In genomic region chr12:105561981-105562726, GRCh38 we compare ENCODE assay signal across 10 cellular contexts.
DNase-seq lines count a peak whose midpoint lies in the region; ATAC-seq and TF ChIP-seq lines count a peak whose summit lies in the region.
"Had no signal": no experiment of that assay in that cellular context is flagged by ENCODE, and none has a peak within 500 bp of the region (broad histone marks: within the 10 kb centered on the region; RNA-seq: fewer than 3 reads in every experiment).

No MANE protein-coding gene starts in this region.

- H3K4me2 ChIP-seq in PC-9, result peak overlapping the region; percentile 89

- no peaks in the 10 kb centered on the region for H3K9me3 Mint-ChIP-seq in stimulated activated naive CD8-positive, alpha-beta T cell treated with anti-CD3 and anti-CD28 coated beads, Interleukin-15, amount 100 ng/mL, for 72 hours

- H3K4me1 ChIP-seq in PC-9 (replicated peaks; ENCODE audit: insufficient read depth) (peaks cover 26% of the 10 kb centered on the region), gastrocnemius medialis (peaks cover 10 to 17% of the 10 kb centered on the region in 2 donors)

- no peak overlapping the region for H3K27ac Mint-ChIP-seq in stimulated activated naive CD8-positive, alpha-beta T cell treated with anti-CD3 and anti-CD28 coated beads, Interleukin-15, amount 100 ng/mL, for 72 hours

- H3K36me3 ChIP-seq in PC-9 (ENCODE audit: low read depth), result no peaks in the 10 kb centered on the region
- no peaks in the 10 kb centered on the region for H3K36me3 ChIP-seq in gastrocnemius medialis

- intact Hi-C loops in PC-9 (cut with micrococcal nuclease; ENCODE audit: unreplicated experiment), result loop anchor here (5.0 kb wide), 2 partner anchors 105 to 570 kb away; no protein-coding TSS in a partner anchor
- intact Hi-C loops in gastrocnemius medialis (cut with DNase I; ENCODE audit: low total_unique reads), result no loop called here

- H3K27ac ChIP-seq in PC-9 (peak overlapping the region; percentile 74), gastrocnemius medialis (peak overlapping the region; percentile 52 to 65 (median 61))

- H3K4me1 Mint-ChIP-seq in stimulated activated naive CD8-positive, alpha-beta T cell treated with anti-CD3 and anti-CD28 coated beads, Interleukin-15, amount 100 ng/mL, for 72 hours, result no peaks in the 10 kb centered on the region

- no TSS peak for BruUV-seq in PC-9 (replicated peaks; lab: Mats Ljungman, UMichigan)

- H3K79me2 ChIP-seq in PC-9 (ENCODE audit: low read depth), result no peaks in the 10 kb centered on the region

- no peaks in the 10 kb centered on the region for H4K20me1 ChIP-seq in PC-9 (ENCODE audit: insufficient read depth)

- H3F3A ChIP-seq in PC-9 (ENCODE audit: insufficient read depth, low read depth), result peaks cover 9% of the 10 kb centered on the region

- H3K9me3 ChIP-seq in PC-9 (ENCODE audit: insufficient read depth, low read depth) (no peaks in the 10 kb centered on the region), gastrocnemius medialis (no peaks in the 10 kb centered on the region)

- CTCF ChIA-PET in PC-9 (lab: Charles Lee), result interaction anchor here (0.8 kb wide), 1 partner anchor 574 kb away, joined by 5 read pairs; no protein-coding TSS in a partner anchor

- peak overlapping the region; percentile 55; the same call in 1 of the 2 replicates for H3K4me3 ChIP-seq in PC-9
- H3K4me3 ChIP-seq in foreskin fibroblast (ENCODE audit: low read depth in 1 of 2, low read length in 2 of 2), result no peak overlapping the region
- H3K4me3 ChIP-seq in gastrocnemius medialis, result peak overlapping the region; percentile 6 to 37 (median 25)

- no peaks in the 10 kb centered on the region for H3K9me2 ChIP-seq in PC-9 (ENCODE audit: insufficient read depth)

- no peaks in the 10 kb centered on the region for H3K27me3 Mint-ChIP-seq in stimulated activated naive CD8-positive, alpha-beta T cell treated with anti-CD3 and anti-CD28 coated beads, Interleukin-15, amount 100 ng/mL, for 72 hours

- peak; percentile 81 for DNase-seq in H4 (ENCODE audit: low spot score)
- peak; percentile 66 to 84 for DNase-seq in PC-9
- peak; percentile 25 to 33 for DNase-seq in foreskin fibroblast
- peak; percentile 38 to 66 for DNase-seq in gastrocnemius medialis
- no peak for DNase-seq in stimulated activated naive CD8-positive, alpha-beta T cell treated with anti-CD3 and anti-CD28 coated beads, Interleukin-15, amount 100 ng/mL, for 72 hours
- DNase-seq in NCI-H524 treated with DMSO at 0.1 percent for 48 hours (lab: John Stamatoyannopoulos, UW), result no peak
- DNase-seq: activated CD8-positive, alpha-beta memory T cell treated with anti-CD3 and anti-CD28 coated beads, Interleukin-2, amount 50 U/mL, for 4 hours; stimulated activated CD4-positive, alpha-beta T cell treated with anti-CD3 and anti-CD28 coated beads, Interleukin-12 subunit alpha, Interleukin-12 subunit beta, amount 100 ng/mL, for 4 hours had no signal

- peak overlapping the region; percentile 87 for H2AFZ ChIP-seq in PC-9

- H3K4me3 Mint-ChIP-seq in stimulated activated naive CD8-positive, alpha-beta T cell treated with anti-CD3 and anti-CD28 coated beads, Interleukin-15, amount 100 ng/mL, for 72 hours, result no peak overlapping the region

- in situ Hi-C loops in gastrocnemius medialis (cut with MboI; ENCODE audit: low sequenced_read_pairs in 4 of 4), result no loop called here

- H3K27me3 ChIP-seq in PC-9 (ENCODE audit: insufficient read depth, low read depth) (no peaks in the 10 kb centered on the region), gastrocnemius medialis (no peaks in the 10 kb centered on the region)

- ATAC-seq in gastrocnemius medialis (peak; percentile 81 to 88), GM21529 (IDR thresholded peaks at IDR 0.05; ENCODE audit: unreplicated experiment) (no peak), GM18517 (IDR thresholded peaks at IDR 0.05; ENCODE audit: unreplicated experiment) (no peak)
- ATAC-seq in stimulated activated naive CD8-positive, alpha-beta T cell treated with anti-CD3 and anti-CD28 coated beads, Interleukin-15, amount 100 ng/mL, for 72 hours, result no peak

- TF ChIP-seq CTCF in PC-9 (conservative IDR thresholded peaks at IDR 0.05) (no peak), foreskin fibroblast (IDR thresholded peaks at IDR 0.05; ENCODE audit: low read depth, low read length) (no peak), gastrocnemius medialis (IDR thresholded peaks at IDR 0.05 in 4 of 5, conservative IDR thresholded peaks at IDR 0.05 in 1 of 5) (no peak)

- POLR2A ChIA-PET in PC-9 (lab: Charles Lee; ENCODE audit: unreplicated experiment), result interaction anchor here (0.6 to 0.7 kb wide), 5 partner anchors 67 to 1281 kb away, joined by 3 to 16 read pairs (median 6); no protein-coding TSS in a partner anchor

- no peak for TF ChIP-seq POLR2A in gastrocnemius medialis (IDR thresholded peaks at IDR 0.05)

Comparison
In these comparisons a context has a peak if more than half of its experiments do, and no peak if none do; other contexts are left out.
1. DNase-seq: peak in H4 (single experiment), PC-9 (2 of 2), foreskin fibroblast (2 of 2) and gastrocnemius medialis (2 of 2); none in stimulated activated naive CD8-positive, alpha-beta T cell treated with anti-CD3 and anti-CD28 coated beads, Interleukin-15, amount 100 ng/mL, for 72 hours (0 of 2) and NCI-H524 treated with DMSO at 0.1 percent for 48 hours (single experiment).
2. H3K4me3 ChIP-seq: peak in PC-9 (single experiment) and gastrocnemius medialis (4 of 4); none in foreskin fibroblast (0 of 2).
3. ATAC-seq: peak in gastrocnemius medialis (2 of 2); none in stimulated activated naive CD8-positive, alpha-beta T cell treated with anti-CD3 and anti-CD28 coated beads, Interleukin-15, amount 100 ng/mL, for 72 hours (single experiment), GM21529 (single experiment) and GM18517 (single experiment).